Comparison of ENCODE assay signal across 3 cellular contexts in the genomic region with DNA sequence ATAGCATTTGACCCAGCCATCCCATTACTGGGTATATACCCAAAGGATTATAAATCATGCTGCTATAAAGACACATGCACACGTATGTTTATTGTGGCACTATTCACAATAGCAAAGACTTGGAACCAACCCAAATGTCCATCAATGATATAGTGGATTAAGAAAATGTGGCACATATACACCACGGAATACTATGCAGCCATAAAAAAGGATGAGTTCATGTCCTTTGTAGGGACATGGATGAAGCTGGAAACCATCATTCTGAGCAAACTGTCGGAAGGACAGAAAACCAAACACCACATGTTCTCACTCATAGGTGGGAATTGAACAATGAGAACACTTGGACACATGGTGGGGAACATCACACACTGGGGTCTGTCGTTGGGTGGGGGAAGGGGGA. TPM values are rescaled to one million over a fixed set of nuclear protein-coding genes. Genes with fewer than 3 reads are reported as not detected.
"Had no signal": no experiment of that assay in that cellular context is flagged by ENCODE, and none has a peak within 500 bp of the region (broad histone marks: within the 10 kb centered on the region; RNA-seq: fewer than 3 reads in every experiment).

No MANE protein-coding gene starts in this region.

RNA-seq across cellular contexts. Expression of gene PODN, which starts 51.8 kb away (rescaled TPM):
- total RNA-seq: LHCN-M2, M059J, NCI-H460 had no signal
